8 cellular contexts compared by ENCODE assay signal in genomic region chr17:76071497-76072148, GRCh38. TPM values are rescaled to one million over a fixed set of nuclear protein-coding genes. Genes with fewer than 3 reads are reported as not detected.
A peak's percentile ranks its signal among the peaks of the same experiment; 100 is the strongest.
DNase-seq lines count a peak whose midpoint lies in the region; ATAC-seq lines count a peak whose summit lies in the region.

No MANE protein-coding gene starts in this region.

- peak overlapping the region; percentile 98 for H3K4me3 Mint-ChIP-seq in activated T-cell treated with anti-CD3 and anti-CD28 coated beads, Interleukin-2, amount 50 U/mL, for 72 hours
- peak overlapping the region; percentile 98 for H3K4me3 Mint-ChIP-seq in stimulated activated naive CD8-positive, alpha-beta T cell treated with anti-CD3 and anti-CD28 coated beads, Interleukin-15, amount 100 ng/mL, for 72 hours

- peak; percentile 69 to 71 for ATAC-seq in activated T-cell treated with anti-CD3 and anti-CD28 coated beads, Interleukin-2, amount 50 U/mL, for 72 hours (replicated peaks in 1 of 2)
- ATAC-seq in stimulated activated naive CD8-positive, alpha-beta T cell treated with anti-CD3 and anti-CD28 coated beads, Interleukin-15, amount 100 ng/mL, for 72 hours: peak; percentile 67
- ATAC-seq in HG02610 (IDR thresholded peaks at IDR 0.05; ENCODE audit: unreplicated experiment): no peak

- peaks cover 12 to 22% of the 10 kb centered on the region in 2 donors for H3K36me3 Mint-ChIP-seq in activated T-cell treated with anti-CD3 and anti-CD28 coated beads, Interleukin-2, amount 50 U/mL, for 72 hours (ENCODE audit: insufficient read depth in 2 of 2)

- H3K4me3 ChIP-seq in iPS-18a (ENCODE audit: low read length): peak overlapping the region; percentile 95

- H3K4me1 Mint-ChIP-seq in activated T-cell treated with anti-CD3 and anti-CD28 coated beads, Interleukin-2, amount 50 U/mL, for 72 hours (ENCODE audit: low read depth): peaks cover 36% of the 10 kb centered on the region
- peaks cover 44% of the 10 kb centered on the region for H3K4me1 Mint-ChIP-seq in stimulated activated naive CD8-positive, alpha-beta T cell treated with anti-CD3 and anti-CD28 coated beads, Interleukin-15, amount 100 ng/mL, for 72 hours

- H3K27ac ChIP-seq in iPS-18a (ENCODE audit: low read length): peak overlapping the region; percentile 47

- peaks cover 19% of the 10 kb centered on the region for H3K4me1 ChIP-seq in iPS-18a (ENCODE audit: control insufficient read depth, low read depth, low read length)

- peaks cover 39% of the 10 kb centered on the region for H3K27me3 ChIP-seq in iPS-18a (ENCODE audit: control insufficient read depth, insufficient read depth, low read length)

- peaks cover 27% of the 10 kb centered on the region for H3K27me3 Mint-ChIP-seq in activated T-cell treated with anti-CD3 and anti-CD28 coated beads, Interleukin-2, amount 50 U/mL, for 72 hours (ENCODE audit: low read depth)
- H3K27me3 Mint-ChIP-seq in stimulated activated naive CD8-positive, alpha-beta T cell treated with anti-CD3 and anti-CD28 coated beads, Interleukin-15, amount 100 ng/mL, for 72 hours: peaks cover 34% of the 10 kb centered on the region

- peaks cover 22% of the 10 kb centered on the region for H3K36me3 ChIP-seq in iPS-18a (ENCODE audit: control insufficient read depth, low read depth, low read length)

- H3K9me3 ChIP-seq in iPS-18a (ENCODE audit: control insufficient read depth, low read depth, low read length): no peaks in the 10 kb centered on the region

- peak overlapping the region; percentile 88 for H3K9ac ChIP-seq in iPS-18a (ENCODE audit: low read length)

- peak overlapping the region; percentile 99 for H3K27ac Mint-ChIP-seq in activated T-cell treated with anti-CD3 and anti-CD28 coated beads, Interleukin-2, amount 50 U/mL, for 72 hours
- peak overlapping the region; percentile 99 for H3K27ac Mint-ChIP-seq in stimulated activated naive CD8-positive, alpha-beta T cell treated with anti-CD3 and anti-CD28 coated beads, Interleukin-15, amount 100 ng/mL, for 72 hours

- peak; percentile 48 for DNase-seq in activated naive CD4-positive, alpha-beta T cell treated with Interleukin-2 at 50 U/mL for 16 hours
- DNase-seq in activated naive CD4-positive, alpha-beta T cell (lab: John Stamatoyannopoulos, UW): no peak
- peak; percentile 36 to 37 for DNase-seq in activated T-cell treated with anti-CD3 and anti-CD28 coated beads, Interleukin-2, amount 50 U/mL, for 72 hours
- peak; percentile 29 to 35 for DNase-seq in stimulated activated naive CD8-positive, alpha-beta T cell treated with anti-CD3 and anti-CD28 coated beads, Interleukin-15, amount 100 ng/mL, for 72 hours
- DNase-seq in SHP77 (lab: John Stamatoyannopoulos, UW) (no peak), NCI-H446 treated with DMSO at 0.1 percent for 48 hours (lab: John Stamatoyannopoulos, UW) (no peak)

- H3K9me3 Mint-ChIP-seq in activated T-cell treated with anti-CD3 and anti-CD28 coated beads, Interleukin-2, amount 50 U/mL, for 72 hours: no peaks in the 10 kb centered on the region
- H3K9me3 Mint-ChIP-seq in stimulated activated naive CD8-positive, alpha-beta T cell treated with anti-CD3 and anti-CD28 coated beads, Interleukin-15, amount 100 ng/mL, for 72 hours: no peaks in the 10 kb centered on the region

RNA-seq across cellular contexts. Expression of gene SRP68, which starts 0.7 kb away (rescaled TPM):
- total RNA-seq in activated T-cell treated with anti-CD3 and anti-CD28 coated beads, Interleukin-2, amount 50 U/mL, for 72 hours: 100 to 1,000 TPM; 138 to 144 TPM

RNA-seq across cellular contexts. Expression of gene GALR2, which starts 3.0 kb away (rescaled TPM):
- total RNA-seq in activated T-cell treated with anti-CD3 and anti-CD28 coated beads, Interleukin-2, amount 50 U/mL, for 72 hours: 10 to 100 TPM in 1 of 2 donors, 1 to 10 TPM in 1; 9.5 to 10.6 TPM

RNA-seq across cellular contexts. Expression of gene ZACN, which starts 7.4 kb away (rescaled TPM):
- 10 to 100 TPM in 1 of 2 donors, 1 to 10 TPM in 1; 9.1 to 10.3 TPM for total RNA-seq in activated T-cell treated with anti-CD3 and anti-CD28 coated beads, Interleukin-2, amount 50 U/mL, for 72 hours

RNA-seq across cellular contexts. Expression of gene EXOC7, which starts 32.0 kb away (rescaled TPM):
- total RNA-seq in activated T-cell treated with anti-CD3 and anti-CD28 coated beads, Interleukin-2, amount 50 U/mL, for 72 hours: 10 to 100 TPM; 66.7 to 77.8 TPM

RNA-seq across cellular contexts. Expression of gene EVPL, which starts 44.5 kb away (rescaled TPM):
- under 1 TPM; 0.09 to 0.19 TPM for total RNA-seq in activated T-cell treated with anti-CD3 and anti-CD28 coated beads, Interleukin-2, amount 50 U/mL, for 72 hours

Comparison
In these comparisons a context has a peak if more than half of its experiments do, and no peak if none do; other contexts are left out.
1. DNase-seq: peak in activated naive CD4-positive, alpha-beta T cell treated with Interleukin-2 at 50 U/mL for 16 hours (single experiment), activated T-cell treated with anti-CD3 and anti-CD28 coated beads, Interleukin-2, amount 50 U/mL, for 72 hours (2 of 2) and stimulated activated naive CD8-positive, alpha-beta T cell treated with anti-CD3 and anti-CD28 coated beads, Interleukin-15, amount 100 ng/mL, for 72 hours (2 of 2); none in activated naive CD4-positive, alpha-beta T cell (0 of 4), SHP77 (0 of 2) and NCI-H446 treated with DMSO at 0.1 percent for 48 hours (single experiment).